Comparison of ENCODE assay signal across 15 cellular contexts in the genomic region with DNA sequence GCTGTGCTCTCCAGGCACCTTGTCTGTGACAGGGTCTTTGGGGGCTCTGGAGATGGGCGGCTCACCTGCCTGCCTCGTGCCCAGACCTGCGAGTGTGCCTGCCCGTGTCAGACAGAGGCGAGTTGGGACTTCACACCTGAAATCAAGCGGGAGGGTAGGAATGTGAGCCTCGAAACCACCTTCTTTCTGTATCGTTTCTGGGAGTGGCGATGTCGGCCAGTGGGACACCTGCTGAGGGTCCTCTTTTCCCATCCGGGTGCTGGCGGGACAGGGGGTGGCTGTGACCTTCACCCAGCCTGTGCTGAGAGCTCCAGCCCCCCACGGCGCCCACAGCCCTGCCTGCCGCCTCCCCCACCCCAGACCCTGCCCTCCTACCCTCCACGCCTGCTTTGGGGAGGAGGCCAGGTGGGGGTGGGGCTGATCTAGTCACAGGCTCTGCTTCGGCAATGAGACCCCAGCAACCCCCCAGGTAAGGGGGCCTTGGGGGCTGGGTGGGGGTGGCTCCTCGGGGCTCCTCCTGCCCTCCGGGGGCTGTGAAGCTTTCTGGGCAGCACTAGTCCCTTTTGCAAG. TPM values are rescaled to one million over a fixed set of nuclear protein-coding genes. Genes with fewer than 3 reads are reported as not detected.
A peak's percentile ranks its signal among the peaks of the same experiment; 100 is the strongest.
DNase-seq lines count a peak whose midpoint lies in the region; ATAC-seq and TF ChIP-seq lines count a peak whose summit lies in the region.
"Had no signal": no experiment of that assay in that cellular context is flagged by ENCODE, and none has a peak within 500 bp of the region (broad histone marks: within the 10 kb centered on the region; RNA-seq: fewer than 3 reads in every experiment).

No MANE protein-coding gene starts in this region.

- H3K79me2 ChIP-seq in Karpas-422 (ENCODE audit: low read length) = no peaks in the 10 kb centered on the region
- H3K79me2 ChIP-seq: hepatocyte had no signal

- H3K9me3 ChIP-seq in cardiac muscle cell (ENCODE audit: low read depth) (no peaks in the 10 kb centered on the region), right atrium auricular region (no peaks in the 10 kb centered on the region), prostate gland (no peaks in the 10 kb centered on the region), vagina (no peaks in the 10 kb centered on the region), body of pancreas (no peaks in the 10 kb centered on the region), Karpas-422 (ENCODE audit: low read length) (no peaks in the 10 kb centered on the region)

- intact Hi-C loops in cardiac septum (cut with DNase I) (loop anchor here (5.0 kb wide), 1 partner anchor 67 kb away; no protein-coding TSS in a partner anchor), prostate gland (cut with DNase I) (no loop called here), vagina (cut with DNase I) (no loop called here), body of pancreas (cut with DNase I) (no loop called here)

- H3K4me1 ChIP-seq in cardiac muscle cell (ENCODE audit: low read depth) (peaks cover 33% of the 10 kb centered on the region), right atrium auricular region (peaks cover 0 to 82% of the 10 kb centered on the region in 2 donors), prostate gland (replicated peaks) (peaks cover 46% of the 10 kb centered on the region), vagina (peaks cover 90% of the 10 kb centered on the region), body of pancreas (peaks cover 63% of the 10 kb centered on the region), Karpas-422 (ENCODE audit: low read length) (no peaks in the 10 kb centered on the region)

- TF ChIP-seq CTCF in cardiac muscle cell (IDR thresholded peaks at IDR 0.05; ENCODE audit: low read depth, low read length) (no peak), right atrium auricular region (IDR thresholded peaks at IDR 0.05) (no peak), prostate gland (IDR thresholded peaks at IDR 0.05) (no peak), vagina (IDR thresholded peaks at IDR 0.05) (no peak), body of pancreas (IDR thresholded peaks at IDR 0.05) (no peak)

- H3K27ac ChIP-seq in cardiac muscle cell = peak overlapping the region; percentile 71
- peak overlapping the region; percentile 88 to 95 for H3K27ac ChIP-seq in right atrium auricular region
- peak overlapping the region; percentile 49 to 82 for H3K27ac ChIP-seq in prostate gland
- H3K27ac ChIP-seq in vagina = peak overlapping the region; percentile 97
- H3K27ac ChIP-seq in body of pancreas = no peak overlapping the region
- H3K27ac ChIP-seq in Karpas-422 (ENCODE audit: low read length) = no peak overlapping the region

- H4K20me1 ChIP-seq in Karpas-422 (ENCODE audit: insufficient read depth, low read depth, low read length) = peaks cover 4% of the 10 kb centered on the region; the same call in 1 of the 2 replicates

- DNase-seq in cardiac muscle cell (ENCODE audit: low read depth in 1 of 2, low spot score in 1 of 2) = no peak
- no peak for DNase-seq in cardiac septum (ENCODE audit: low spot score)
- DNase-seq in right atrium auricular region (ENCODE audit: low spot score) = no peak
- DNase-seq in prostate gland (ENCODE audit: low spot score) = no peak
- DNase-seq in vagina (ENCODE audit: extremely low spot score in 2 of 2) = no peak
- no peak for DNase-seq in body of pancreas
- no peak for DNase-seq in Karpas-422
- DNase-seq: activated CD8-positive, alpha-beta memory T cell treated with anti-CD3 and anti-CD28 coated beads, Interleukin-2, amount 50 U/mL, for 48 hours; anterior cingulate cortex; dermis blood vessel endothelial cell; NCI-H1694 treated with DMSO at 0.1 percent for 48 hours; NCI-H524; T1000 had no signal

- TF ChIP-seq POLR2A in prostate gland (IDR thresholded peaks at IDR 0.05) (no peak), vagina (IDR thresholded peaks at IDR 0.05) (no peak), body of pancreas (IDR thresholded peaks at IDR 0.05) (no peak)

- no peak overlapping the region for H3K4me2 ChIP-seq in Karpas-422 (ENCODE audit: low read depth, low read length, poor library complexity, severe bottlenecking)
- H3K4me2 ChIP-seq: hepatocyte had no signal

- no peaks in the 10 kb centered on the region for H3K9me2 ChIP-seq in Karpas-422 (replicated peaks; ENCODE audit: insufficient read depth, low read length)

- H3K9ac ChIP-seq in Karpas-422 (ENCODE audit: low read length) = no peak overlapping the region

- H3K4me3 ChIP-seq in cardiac muscle cell = no peak overlapping the region
- no peak overlapping the region for H3K4me3 ChIP-seq in right atrium auricular region
- H3K4me3 ChIP-seq in prostate gland = no peak overlapping the region
- H3K4me3 ChIP-seq in vagina = no peak overlapping the region
- no peak overlapping the region for H3K4me3 ChIP-seq in body of pancreas
- H3K4me3 ChIP-seq in Karpas-422 (ENCODE audit: low read length) = no peak overlapping the region
- H3K4me3 ChIP-seq: hepatocyte had no signal

- no peaks in the 10 kb centered on the region for H3K27me3 ChIP-seq in cardiac muscle cell
- H3K27me3 ChIP-seq in right atrium auricular region = no peaks in the 10 kb centered on the region
- H3K27me3 ChIP-seq in prostate gland (replicated peaks; ENCODE audit: insufficient read depth) = no peaks in the 10 kb centered on the region
- H3K27me3 ChIP-seq in vagina = no peaks in the 10 kb centered on the region
- no peaks in the 10 kb centered on the region for H3K27me3 ChIP-seq in body of pancreas
- H3K27me3 ChIP-seq in Karpas-422 (ENCODE audit: low read length) = no peaks in the 10 kb centered on the region
- H3K27me3 ChIP-seq: hepatocyte had no signal

- ATAC-seq in body of pancreas (no peak), GM21526 (IDR thresholded peaks at IDR 0.05; ENCODE audit: low FRiP score, unreplicated experiment) (no peak)

- no peak overlapping the region for H2AFZ ChIP-seq in Karpas-422 (ENCODE audit: low read length)
- H2AFZ ChIP-seq: hepatocyte had no signal

- 60% methylated on average over 19 of the region's 19 CpGs for WGBS in prostate gland
- WGBS in body of pancreas, 2 donors = 82 to 93% methylated on average over 5 to 16 of the region's 19 CpGs

- H3K36me3 ChIP-seq in cardiac muscle cell (no peaks in the 10 kb centered on the region), right atrium auricular region (no peaks in the 10 kb centered on the region), prostate gland (no peaks in the 10 kb centered on the region), vagina (no peaks in the 10 kb centered on the region), body of pancreas (replicated peaks in 1 of 2; ENCODE audit: insufficient read depth in 1 of 2, low read depth in 2 of 2) (no peaks in the 10 kb centered on the region), Karpas-422 (ENCODE audit: insufficient read depth, low read length) (no peaks in the 10 kb centered on the region)

RNA-seq across cellular contexts. Expression of gene FAAP20, which starts 15.6 kb away (rescaled TPM):
- total RNA-seq in cardiac muscle cell (109 and 130 TPM in 2 replicates), cardiac septum (40.5 TPM), right atrium auricular region (10 to 100 TPM; 18.5 to 24.3 TPM), prostate gland (10 to 100 TPM; 55.9 to 70.4 TPM), vagina (92.3 TPM), body of pancreas (10 to 100 TPM; 19.8 to 23.6 TPM)
- polyA plus RNA-seq in cardiac muscle cell = 188 and 219 TPM in 2 replicates
- 20.1 and 84.8 TPM in 2 replicates for total RNA-seq in Karpas-422 (2014; rRNA removed; shearing (Covaris generic); ENCODE audit: low replicate concordance)

RNA-seq across cellular contexts. Expression of gene SKI, which starts 17.9 kb away (rescaled TPM):
- 25.2 and 31.9 TPM in 2 replicates for total RNA-seq in cardiac muscle cell
- polyA plus RNA-seq in cardiac muscle cell = 2.7 and 5.2 TPM in 2 replicates
- total RNA-seq in cardiac septum = 39.9 TPM
- total RNA-seq in right atrium auricular region = 10 to 100 TPM; 36.7 to 57.2 TPM
- total RNA-seq in prostate gland = 100 to 1,000 TPM in 1 of 2 donors, 10 to 100 TPM in 1; 46.2 to 114 TPM
- 53.8 TPM for total RNA-seq in vagina
- 10 to 100 TPM; 15.8 to 33.0 TPM for total RNA-seq in body of pancreas
- total RNA-seq in Karpas-422 (2014; rRNA removed; shearing (Covaris generic); ENCODE audit: low replicate concordance) = 1.7 and 2.4 TPM in 2 replicates

Comparison
In these comparisons a context has a peak if more than half of its experiments do, and no peak if none do; other contexts are left out.
1. H3K27ac ChIP-seq: peak in cardiac muscle cell (single experiment), right atrium auricular region (2 of 2), prostate gland (2 of 2) and vagina (single experiment); none in body of pancreas (0 of 4) and Karpas-422 (single experiment).